18 cellular contexts compared by ENCODE assay signal in the genomic region with DNA sequence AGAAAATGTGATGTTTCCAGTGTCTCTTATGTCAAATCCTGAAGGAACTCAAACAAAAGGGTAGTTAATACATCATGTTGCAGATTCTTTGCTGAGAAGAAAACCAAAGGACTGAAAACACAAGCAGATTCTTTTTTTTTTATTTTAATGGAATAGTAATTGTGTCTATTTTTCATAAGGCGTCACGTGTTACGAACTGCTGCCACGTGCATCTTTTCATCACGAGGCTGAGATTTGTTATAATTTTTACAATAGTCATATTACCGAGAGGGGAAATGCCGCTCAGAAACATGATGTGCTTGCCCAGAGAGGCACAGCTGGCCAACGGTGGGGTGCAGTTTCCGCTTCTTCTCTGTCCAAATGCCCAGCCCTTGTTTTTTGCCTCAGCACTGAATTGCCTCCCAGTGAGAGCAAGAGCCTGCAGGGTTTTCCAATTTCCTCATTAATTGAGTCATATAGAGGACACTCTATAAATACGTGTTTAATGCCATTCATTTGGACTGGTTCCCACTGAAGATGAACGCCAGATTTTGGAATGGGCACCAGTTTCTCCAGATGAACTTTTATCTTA.
"Had no signal": no experiment of that assay in that cellular context is flagged by ENCODE, and none has a peak within 500 bp of the region (broad histone marks: within the 10 kb centered on the region; RNA-seq: fewer than 3 reads in every experiment).

No MANE protein-coding gene starts in this region.

- H3K27me3 ChIP-seq: gastrocnemius medialis, heart right ventricle, neutrophil, spleen, tibial artery, upper lobe of left lung, uterus had no signal

- H3K9me3 ChIP-seq: gastrocnemius medialis, neutrophil, psoas muscle, tibial artery, upper lobe of left lung, uterus had no signal

- ATAC-seq: gastrocnemius medialis; heart right ventricle; naive thymus-derived CD4-positive, alpha-beta T cell; psoas muscle; sciatic nerve; stimulated activated memory B cell treated with anti-CD40 and anti-IgM and Interleukin-4, amounts not matched to agents 10 μg/mL and 1 μg/mL and 100 μg/mL, for 72 hours had no signal

- H3K4me1 ChIP-seq: gastrocnemius medialis, heart right ventricle, psoas muscle, spleen, tibial artery, upper lobe of left lung, uterus had no signal

- H3K4me3 ChIP-seq: gastrocnemius medialis, heart right ventricle, psoas muscle, spleen, tibial artery, upper lobe of left lung, uterus had no signal

- DNase-seq: gastrocnemius medialis; heart right ventricle; hypothalamus; kidney glomerular epithelial cell; mesendoderm; naive thymus-derived CD4-positive, alpha-beta T cell; nephron progenitor cell; psoas muscle; spleen; stimulated activated CD4-positive, alpha-beta T cell treated with anti-CD3 and anti-CD28 coated beads, Interleukin-15, amount 100 ng/mL, for 24 hours; stimulated activated CD4-positive, alpha-beta T cell treated with anti-CD3 and anti-CD28 coated beads, Interleukin-1b, Interleukin-23, amount 100 ng/mL, for 48 hours; stimulated activated CD4-positive, alpha-beta T cell treated with anti-CD3 and anti-CD28 coated beads, Interleukin-4, amount 100 ng/mL, for 24 hours; tibial artery; upper lobe of left lung; uterus had no signal

- H3K27ac ChIP-seq: gastrocnemius medialis, heart right ventricle, neutrophil, psoas muscle, spleen, tibial artery, upper lobe of left lung, uterus had no signal

- H3K36me3 ChIP-seq: gastrocnemius medialis, heart right ventricle, neutrophil, spleen, tibial artery, upper lobe of left lung, uterus had no signal
